9 cellular contexts compared by ENCODE assay signal in the genomic region with DNA sequence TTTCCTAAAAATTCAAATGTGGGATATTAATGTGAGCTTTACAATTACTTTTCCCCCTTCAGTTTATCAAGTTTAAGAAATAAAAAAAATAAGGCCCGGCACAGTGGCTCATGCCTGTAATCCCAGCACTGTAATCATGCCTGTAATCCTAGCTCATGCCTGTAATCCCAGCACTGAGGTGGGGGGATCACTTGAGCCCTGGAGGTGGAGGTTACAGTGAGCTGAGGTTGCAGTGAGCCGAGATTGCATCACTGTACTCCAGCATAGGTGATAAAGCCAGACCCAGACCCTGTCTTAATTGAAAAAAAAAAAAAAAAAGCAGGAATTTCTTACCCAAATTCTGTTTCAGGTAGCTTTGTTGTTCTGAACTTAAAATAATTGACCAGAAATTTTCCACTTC.
"Had no signal": no experiment of that assay in that cellular context is flagged by ENCODE, and none has a peak within 500 bp of the region (broad histone marks: within the 10 kb centered on the region; RNA-seq: fewer than 3 reads in every experiment).

No MANE protein-coding gene starts in this region.

- DNase-seq: GOT3, H9, HCEC 1CT, HFFc6, Karpas-422, KBM-7 had no signal

- H3K27ac ChIP-seq: KMS-11 had no signal

- ATAC-seq: HepG2 had no signal

- H3K9ac ChIP-seq: KMS-11 had no signal

- FAIRE-seq: H54, HepG2 had no signal

- H3K4me2 ChIP-seq: KMS-11 had no signal
